In the genomic region with DNA sequence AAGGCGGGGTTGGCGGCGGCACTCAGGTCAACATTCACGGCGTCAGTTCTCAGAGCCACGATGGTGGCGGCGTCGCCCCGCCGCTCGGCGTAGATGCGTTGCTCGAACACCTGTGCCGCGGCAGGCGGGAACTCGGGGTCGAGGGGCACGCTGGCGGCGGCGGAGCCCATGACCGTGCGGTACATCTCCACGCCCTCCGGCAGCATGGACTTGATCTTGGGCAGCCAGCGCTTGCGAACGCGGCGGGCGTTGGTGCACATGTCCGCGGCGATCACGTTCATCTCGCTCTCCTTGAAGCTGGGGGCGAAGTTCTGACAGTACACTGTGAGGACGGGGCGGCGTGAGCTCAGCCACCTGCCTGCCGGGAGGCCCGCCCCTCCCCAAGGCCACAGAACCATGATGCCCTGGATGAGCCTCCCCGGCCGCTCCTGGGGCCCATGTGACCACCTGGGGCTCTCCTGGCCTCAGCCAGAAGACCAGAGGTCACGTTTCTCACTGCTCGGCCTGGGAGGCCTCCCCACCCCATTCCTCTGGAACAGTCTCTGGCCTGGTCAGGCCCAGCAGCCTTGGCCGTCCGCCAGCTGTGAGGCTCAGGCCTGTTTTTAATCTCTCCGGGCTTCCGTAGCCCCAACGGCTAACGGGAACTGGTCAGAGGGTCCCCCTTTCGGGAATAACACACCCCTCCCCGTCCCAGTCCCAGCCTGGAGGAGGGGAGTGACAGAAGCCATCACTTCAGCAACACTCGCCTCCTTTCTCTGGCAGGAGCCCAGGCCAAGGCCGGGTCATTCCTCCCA, we compare ENCODE assay signal across 9 cellular contexts. TPM values are rescaled to one million over a fixed set of nuclear protein-coding genes. Genes with fewer than 3 reads are reported as not detected.
DNase-seq lines count a peak whose midpoint lies in the region; ATAC-seq and TF ChIP-seq lines count a peak whose summit lies in the region.
"Had no signal": no experiment of that assay in that cellular context is flagged by ENCODE, and none has a peak within 500 bp of the region (broad histone marks: within the 10 kb centered on the region; RNA-seq: fewer than 3 reads in every experiment).

No MANE protein-coding gene starts in this region.

- H2AFZ ChIP-seq in OCI-LY1 (ENCODE audit: low read length), result no peak overlapping the region

- peak; percentile 89 for DNase-seq in testis
- DNase-seq in T-helper 9 cell, result no peak
- DNase-seq in A172 (ENCODE audit: low spot score), result no peak
- DNase-seq in stimulated activated CD4-positive, alpha-beta T cell treated with anti-CD3 and anti-CD28 coated beads, Interleukin-4, amount 100 ng/mL, for 1 hour, result no peak
- DNase-seq: activated CD4-positive, alpha-beta T cell treated with anti-CD3 and anti-CD28 coated beads for 1 hour had no signal

- H3K27me3 ChIP-seq in OCI-LY1 (ENCODE audit: insufficient read depth, low read length) (peaks cover 8% of the 10 kb centered on the region; the same call in 1 of the 2 replicates), testis (no peaks in the 10 kb centered on the region)

- H3K36me3 ChIP-seq in OCI-LY1 (ENCODE audit: insufficient read depth, low read length) (no peaks in the 10 kb centered on the region), mesodermal cell (ENCODE audit: control insufficient read depth, insufficient read depth, low read length) (peaks cover 28% of the 10 kb centered on the region), testis (ENCODE audit: low read depth, missing control alignments) (no peaks in the 10 kb centered on the region)

- H3K4me2 ChIP-seq in OCI-LY1 (ENCODE audit: low read length), result peak overlapping the region; percentile 66

- TF ChIP-seq CTCF in OCI-LY1 (IDR thresholded peaks at IDR 0.05; ENCODE audit: low read length), result no peak
- no peak for TF ChIP-seq CTCF in testis (IDR thresholded peaks at IDR 0.05)

- H3K79me2 ChIP-seq in OCI-LY1 (ENCODE audit: insufficient read depth, low read length), result no peaks in the 10 kb centered on the region

- intact Hi-C loops in testis (cut with DNase I; ENCODE audit: low total_unique reads), result no loop called here

- H3K9me2 ChIP-seq in OCI-LY1 (ENCODE audit: low read depth, low read length), result no peaks in the 10 kb centered on the region

- no peak for TF ChIP-seq POLR2A in testis (IDR thresholded peaks at IDR 0.05)

- no peaks in the 10 kb centered on the region for H4K20me1 ChIP-seq in OCI-LY1 (ENCODE audit: insufficient read depth, low read length)

- H3K4me1 ChIP-seq in OCI-LY1 (ENCODE audit: insufficient read depth, low read length, severe bottlenecking) (peaks cover 23% of the 10 kb centered on the region), mesodermal cell (ENCODE audit: control insufficient read depth, insufficient read depth, low read length, poor library complexity, severe bottlenecking) (peaks cover 50% of the 10 kb centered on the region), testis (peaks cover 32% of the 10 kb centered on the region)

- peak overlapping the region; percentile 58 for H3K9ac ChIP-seq in OCI-LY1 (ENCODE audit: low read length)

- ATAC-seq in esophagus mucosa (peak; percentile 35), HG02884 (IDR thresholded peaks at IDR 0.05; ENCODE audit: unreplicated experiment) (no peak)

- no peaks in the 10 kb centered on the region for H3F3A ChIP-seq in OCI-LY1 (ENCODE audit: insufficient read depth, low read length)

- WGBS in mesodermal cell (ENCODE audit: insufficient coverage in 2 of 2), 2 experiments, result 89 to 90% methylated on average over 54 to 57 of the region's 59 CpGs
- 63 to 69% methylated on average over 52 to 54 of the region's 59 CpGs for WGBS in testis, 2 donors

- H3K9me3 ChIP-seq in OCI-LY1 (ENCODE audit: low read length), result no peaks in the 10 kb centered on the region
- H3K9me3 ChIP-seq in mesodermal cell (ENCODE audit: control insufficient read depth, low read length), result no peaks in the 10 kb centered on the region
- no peaks in the 10 kb centered on the region for H3K9me3 ChIP-seq in testis

- H3K27ac ChIP-seq in OCI-LY1 (ENCODE audit: low read depth, low read length, poor library complexity, severe bottlenecking) (peak overlapping the region; percentile 87), mesodermal cell (ENCODE audit: low read depth, low read length, severe bottlenecking) (peak overlapping the region; percentile 62), testis (peak overlapping the region; percentile 78 to 84)

- peak overlapping the region; percentile 32 for H3K4me3 ChIP-seq in OCI-LY1 (ENCODE audit: low read depth, low read length, poor library complexity, severe bottlenecking)
- no peak overlapping the region for H3K4me3 ChIP-seq in mesodermal cell (ENCODE audit: extremely low read depth, insufficient read depth, low read length, poor library complexity, severe bottlenecking)
- H3K4me3 ChIP-seq in testis, result no peak overlapping the region

RNA-seq across cellular contexts. Expression of gene UBAC1, which starts 50.7 kb away (rescaled TPM):
- total RNA-seq in esophagus mucosa (42.6 TPM), testis (10 to 100 TPM; 82.2 to 99.5 TPM)
- polyA plus RNA-seq in mesodermal cell (2013, experiment 1 of 2), result 44.5 TPM
- 41.5 TPM for polyA plus RNA-seq in mesodermal cell (2013, experiment 2 of 2)
- 92.5 TPM for polyA plus RNA-seq in testis (ENCODE audit: insufficient read depth, low read depth, low replicate concordance)
- total RNA-seq in A172 (2014; rRNA removed; shearing (Covaris generic)), result 113 and 145 TPM in 2 replicates
